In genomic region chr20:50071039-50071888, GRCh38 we compare ENCODE assay signal across 8 cellular contexts. TPM values are rescaled to one million over a fixed set of nuclear protein-coding genes. Genes with fewer than 3 reads are reported as not detected.
DNase-seq lines count a peak whose midpoint lies in the region; ATAC-seq and TF ChIP-seq lines count a peak whose summit lies in the region.

No MANE protein-coding gene starts in this region.

- no peak overlapping the region for H3K27ac Mint-ChIP-seq in activated naive CD8-positive, alpha-beta T cell treated with anti-CD3 and anti-CD28 coated beads, Interleukin-2, amount 10 ng/mL, durations not matched to agents 7 days and 5 days

- intact Hi-C loops in left cardiac atrium (cut with DNase I), result loop anchor here (1.0 to 2.0 kb wide), 2 partner anchors 90 to 92 kb away; no protein-coding TSS in a partner anchor
- intact Hi-C loops in prostate gland (cut with DNase I), result loop anchor here (1.0 kb wide), 1 partner anchor 92 kb away; no protein-coding TSS in a partner anchor

- no peaks in the 10 kb centered on the region for H3K27me3 ChIP-seq in prostate gland (replicated peaks; ENCODE audit: insufficient read depth)

- H3K4me1 ChIP-seq in prostate gland (replicated peaks) (no peaks in the 10 kb centered on the region), urinary bladder (ENCODE audit: insufficient read depth) (no peaks in the 10 kb centered on the region)

- H3K36me3 ChIP-seq in prostate gland, result no peaks in the 10 kb centered on the region
- H3K36me3 ChIP-seq in urinary bladder (ENCODE audit: insufficient read depth), result no peaks in the 10 kb centered on the region

- no peaks in the 10 kb centered on the region for H3K9me3 Mint-ChIP-seq in activated naive CD8-positive, alpha-beta T cell treated with anti-CD3 and anti-CD28 coated beads, Interleukin-2, amount 10 ng/mL, durations not matched to agents 7 days and 5 days

- H3K9me3 ChIP-seq in prostate gland, result no peaks in the 10 kb centered on the region

- POLR2A ChIA-PET in activated naive CD8-positive, alpha-beta T cell treated with anti-CD3 and anti-CD28 coated beads, Interleukin-2, amount 10 ng/mL, durations not matched to agents 7 days and 5 days (lab: Charles Lee), result interaction anchor here (0.6 to 1.3 kb wide), 4 partner anchors 11 to 121 kb away, joined by 3 to 13 read pairs (median 7); no protein-coding TSS in a partner anchor

- no peaks in the 10 kb centered on the region for H3K36me3 Mint-ChIP-seq in activated naive CD8-positive, alpha-beta T cell treated with anti-CD3 and anti-CD28 coated beads, Interleukin-2, amount 10 ng/mL, durations not matched to agents 7 days and 5 days

- ATAC-seq in HG02610 (IDR thresholded peaks at IDR 0.05; ENCODE audit: unreplicated experiment), result peak; percentile 86
- ATAC-seq in activated naive CD8-positive, alpha-beta T cell treated with anti-CD3 and anti-CD28 coated beads, Interleukin-2, amount 10 ng/mL, durations not matched to agents 7 days and 5 days (ENCODE audit: low read depth), result peak; percentile 97
- peak; percentile 93 to 95 for ATAC-seq in left cardiac atrium

- H3K4me3 ChIP-seq in prostate gland (peak overlapping the region; percentile 14 to 30), urinary bladder (ENCODE audit: low read depth, low read length) (peak overlapping the region; percentile 27)

- WGBS in prostate gland, result 12% methylated on average over 48 of the region's 48 CpGs
- 12% methylated on average over 48 of the region's 48 CpGs for WGBS in urinary bladder

- TF ChIP-seq CTCF in prostate gland (IDR thresholded peaks at IDR 0.05), result peak; percentile 99 to 100 (median 100)

- peak; percentile 14 for TF ChIP-seq POLR2A in prostate gland (IDR thresholded peaks at IDR 0.05)

- H3K27me3 Mint-ChIP-seq in activated naive CD8-positive, alpha-beta T cell treated with anti-CD3 and anti-CD28 coated beads, Interleukin-2, amount 10 ng/mL, durations not matched to agents 7 days and 5 days, result no peaks in the 10 kb centered on the region

- DNase-seq in ELF-1 (ENCODE audit: low read depth, low spot score), result peak; percentile 95
- DNase-seq in NCI-H1417 (lab: John Stamatoyannopoulos, UW), result peak; percentile 85 to 90 (median 86)
- peak; percentile 37 to 77 for DNase-seq in SW 1271 (lab: John Stamatoyannopoulos, UW)
- peak; percentile 99 for DNase-seq in activated naive CD8-positive, alpha-beta T cell treated with anti-CD3 and anti-CD28 coated beads, Interleukin-2, amount 10 ng/mL, durations not matched to agents 7 days and 5 days
- peak; percentile 92 for DNase-seq in left cardiac atrium
- peak; percentile 84 for DNase-seq in prostate gland (ENCODE audit: low spot score)

- H3K27ac ChIP-seq in prostate gland, result no peak overlapping the region
- H3K27ac ChIP-seq in urinary bladder (ENCODE audit: low read depth), result no peak overlapping the region

- peaks cover 4% of the 10 kb centered on the region for H3K4me1 Mint-ChIP-seq in activated naive CD8-positive, alpha-beta T cell treated with anti-CD3 and anti-CD28 coated beads, Interleukin-2, amount 10 ng/mL, durations not matched to agents 7 days and 5 days

- peak overlapping the region; percentile 75 for H3K4me3 Mint-ChIP-seq in activated naive CD8-positive, alpha-beta T cell treated with anti-CD3 and anti-CD28 coated beads, Interleukin-2, amount 10 ng/mL, durations not matched to agents 7 days and 5 days

RNA-seq across cellular contexts. Expression of gene UBE2V1, which starts 41.7 kb away (rescaled TPM):
- total RNA-seq in activated naive CD8-positive, alpha-beta T cell treated with anti-CD3 and anti-CD28 coated beads, Interleukin-2, amount 10 ng/mL, durations not matched to agents 7 days and 5 days, result 100 to 1,000 TPM; 124 to 140 TPM
- total RNA-seq in left cardiac atrium (100 to 1,000 TPM in 1 of 2 donors, 10 to 100 TPM in 1; 77.4 to 109 TPM), prostate gland (10 to 100 TPM; 47.1 to 64.7 TPM), urinary bladder (74.0 TPM)
- polyA plus RNA-seq in urinary bladder, result 85.7 TPM
